1 cellular context compared by ENCODE assay signal in genomic region chr1:36089393-36090121, GRCh38.
TF ChIP-seq lines count a peak whose summit lies in the region.

No MANE protein-coding gene starts in this region.

TF ChIP-seq in H1, 55 proteins besides CTCF, POLR2A, EP300 and RAD21 (continued from another document):
- TF ChIP-seq SIN3A (conservative IDR thresholded peaks at IDR 0.05 in 1 of 2, IDR thresholded peaks at IDR 0.05 in 1 of 2; ENCODE audit: low read depth in 1 of 2, low read length in 2 of 2) (no peak), SAP30 (IDR thresholded peaks at IDR 0.05; ENCODE audit: insufficient read depth, insufficient replicate concordance, low read length) (peak; percentile 68), KDM4A (IDR thresholded peaks at IDR 0.05; ENCODE audit: low read depth, low read length, severe bottlenecking) (no peak), TAF1 (IDR thresholded peaks at IDR 0.05; ENCODE audit: low read depth, low read length) (peak; percentile 33; the same call in 1 of the 2 replicates), CTBP2 (IDR thresholded peaks at IDR 0.05; ENCODE audit: borderline replicate concordance, insufficient read depth, insufficient read length, low read length) (no peak)
- TF ChIP-seq, protein P1, sequence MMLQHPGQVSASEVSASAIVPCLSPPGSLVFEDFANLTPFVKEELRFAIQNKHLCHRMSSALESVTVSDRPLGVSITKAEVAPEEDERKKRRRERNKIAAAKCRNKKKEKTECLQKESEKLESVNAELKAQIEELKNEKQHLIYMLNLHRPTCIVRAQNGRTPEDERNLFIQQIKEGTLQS (IDR thresholded peaks at IDR 0.05; ENCODE audit: insufficient read depth, low read depth, low read length) = no peak
- TF ChIP-seq, protein P2, sequence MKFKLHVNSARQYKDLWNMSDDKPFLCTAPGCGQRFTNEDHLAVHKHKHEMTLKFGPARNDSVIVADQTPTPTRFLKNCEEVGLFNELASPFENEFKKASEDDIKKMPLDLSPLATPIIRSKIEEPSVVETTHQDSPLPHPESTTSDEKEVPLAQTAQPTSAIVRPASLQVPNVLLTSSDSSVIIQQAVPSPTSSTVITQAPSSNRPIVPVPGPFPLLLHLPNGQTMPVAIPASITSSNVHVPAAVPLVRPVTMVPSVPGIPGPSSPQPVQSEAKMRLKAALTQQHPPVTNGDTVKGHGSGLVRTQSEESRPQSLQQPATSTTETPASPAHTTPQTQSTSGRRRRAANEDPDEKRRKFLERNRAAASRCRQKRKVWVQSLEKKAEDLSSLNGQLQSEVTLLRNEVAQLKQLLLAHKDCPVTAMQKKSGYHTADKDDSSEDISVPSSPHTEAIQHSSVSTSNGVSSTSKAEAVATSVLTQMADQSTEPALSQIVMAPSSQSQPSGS (IDR thresholded peaks at IDR 0.05; ENCODE audit: low read length) = no peak
TF ChIP-seq in H1: peak in this region for 3.
